Comparison of ENCODE assay signal across 1 cellular context in the genomic region with DNA sequence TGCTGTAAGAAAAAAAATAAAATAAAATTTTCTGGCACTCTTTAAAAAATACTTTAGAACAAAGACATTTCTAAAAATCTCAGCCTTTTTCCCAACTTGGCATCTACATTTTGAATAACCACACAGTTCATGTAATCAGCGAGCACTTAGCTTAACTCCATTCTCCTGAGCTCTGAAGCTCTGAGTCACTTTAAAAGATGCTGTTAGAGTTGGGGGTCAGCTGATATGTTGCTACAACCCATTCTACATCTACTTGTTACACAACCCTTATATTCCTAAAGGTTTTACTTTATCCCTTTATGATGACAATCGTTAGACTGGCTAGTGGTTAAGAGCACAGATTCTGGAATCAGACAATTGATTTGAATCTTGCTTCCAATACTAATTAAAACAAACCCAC.
TF ChIP-seq lines count a peak whose summit lies in the region.

No MANE protein-coding gene starts in this region.

TF ChIP-seq in SK-N-SH treated with all-trans-retinoic acid at 6 μM for 48 hours, 23 proteins besides CTCF, POLR2A, EP300 and RAD21:
- TF ChIP-seq TOX (CRISPR knock-in tag; IDR thresholded peaks at IDR 0.05; ENCODE audit: borderline replicate concordance): no peak
- TF ChIP-seq RARB (CRISPR knock-in tag; IDR thresholded peaks at IDR 0.05): no peak
- TF ChIP-seq, protein P1, sequence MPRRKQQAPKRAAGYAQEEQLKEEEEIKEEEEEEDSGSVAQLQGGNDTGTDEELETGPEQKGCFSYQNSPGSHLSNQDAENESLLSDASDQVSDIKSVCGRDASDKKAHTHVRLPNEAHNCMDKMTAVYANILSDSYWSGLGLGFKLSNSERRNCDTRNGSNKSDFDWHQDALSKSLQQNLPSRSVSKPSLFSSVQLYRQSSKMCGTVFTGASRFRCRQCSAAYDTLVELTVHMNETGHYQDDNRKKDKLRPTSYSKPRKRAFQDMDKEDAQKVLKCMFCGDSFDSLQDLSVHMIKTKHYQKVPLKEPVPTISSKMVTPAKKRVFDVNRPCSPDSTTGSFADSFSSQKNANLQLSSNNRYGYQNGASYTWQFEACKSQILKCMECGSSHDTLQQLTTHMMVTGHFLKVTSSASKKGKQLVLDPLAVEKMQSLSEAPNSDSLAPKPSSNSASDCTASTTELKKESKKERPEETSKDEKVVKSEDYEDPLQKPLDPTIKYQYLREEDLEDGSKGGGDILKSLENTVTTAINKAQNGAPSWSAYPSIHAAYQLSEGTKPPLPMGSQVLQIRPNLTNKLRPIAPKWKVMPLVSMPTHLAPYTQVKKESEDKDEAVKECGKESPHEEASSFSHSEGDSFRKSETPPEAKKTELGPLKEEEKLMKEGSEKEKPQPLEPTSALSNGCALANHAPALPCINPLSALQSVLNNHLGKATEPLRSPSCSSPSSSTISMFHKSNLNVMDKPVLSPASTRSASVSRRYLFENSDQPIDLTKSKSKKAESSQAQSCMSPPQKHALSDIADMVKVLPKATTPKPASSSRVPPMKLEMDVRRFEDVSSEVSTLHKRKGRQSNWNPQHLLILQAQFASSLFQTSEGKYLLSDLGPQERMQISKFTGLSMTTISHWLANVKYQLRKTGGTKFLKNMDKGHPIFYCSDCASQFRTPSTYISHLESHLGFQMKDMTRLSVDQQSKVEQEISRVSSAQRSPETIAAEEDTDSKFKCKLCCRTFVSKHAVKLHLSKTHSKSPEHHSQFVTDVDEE (CRISPR knock-in tag; IDR thresholded peaks at IDR 0.05): no peak
- TF ChIP-seq ZNF8 (CRISPR knock-in tag; IDR thresholded peaks at IDR 0.05): no peak
- TF ChIP-seq ZFP30 (CRISPR knock-in tag; IDR thresholded peaks at IDR 0.05): no peak
- no peak for TF ChIP-seq ESRRG (CRISPR knock-in tag; IDR thresholded peaks at IDR 0.05)
- TF ChIP-seq GLIS3 (CRISPR knock-in tag; IDR thresholded peaks at IDR 0.05): no peak
- no peak for TF ChIP-seq SNAI2 (CRISPR knock-in tag; IDR thresholded peaks at IDR 0.05)
- TF ChIP-seq ISL1 (CRISPR knock-in tag; IDR thresholded peaks at IDR 0.05): no peak
- TF ChIP-seq ZNF565 (CRISPR knock-in tag; conservative IDR thresholded peaks at IDR 0.05; ENCODE audit: low read depth): no peak
- TF ChIP-seq, protein P2, sequence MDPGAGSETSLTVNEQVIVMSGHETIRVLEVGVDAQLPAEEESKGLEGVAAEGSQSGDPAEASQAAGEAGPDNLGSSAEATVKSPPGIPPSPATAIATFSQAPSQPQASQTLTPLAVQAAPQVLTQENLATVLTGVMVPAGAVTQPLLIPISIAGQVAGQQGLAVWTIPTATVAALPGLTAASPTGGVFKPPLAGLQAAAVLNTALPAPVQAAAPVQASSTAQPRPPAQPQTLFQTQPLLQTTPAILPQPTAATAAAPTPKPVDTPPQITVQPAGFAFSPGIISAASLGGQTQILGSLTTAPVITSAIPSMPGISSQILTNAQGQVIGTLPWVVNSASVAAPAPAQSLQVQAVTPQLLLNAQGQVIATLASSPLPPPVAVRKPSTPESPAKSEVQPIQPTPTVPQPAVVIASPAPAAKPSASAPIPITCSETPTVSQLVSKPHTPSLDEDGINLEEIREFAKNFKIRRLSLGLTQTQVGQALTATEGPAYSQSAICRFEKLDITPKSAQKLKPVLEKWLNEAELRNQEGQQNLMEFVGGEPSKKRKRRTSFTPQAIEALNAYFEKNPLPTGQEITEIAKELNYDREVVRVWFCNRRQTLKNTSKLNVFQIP (CRISPR knock-in tag; IDR thresholded peaks at IDR 0.05; ENCODE audit: borderline replicate concordance, low read depth): no peak
- no peak for TF ChIP-seq PPARA (CRISPR knock-in tag; IDR thresholded peaks at IDR 0.05; ENCODE audit: borderline replicate concordance)
- no peak for TF ChIP-seq ZC3H10 (CRISPR knock-in tag; IDR thresholded peaks at IDR 0.05)
- no peak for TF ChIP-seq OSR1 (CRISPR knock-in tag; IDR thresholded peaks at IDR 0.05)
- TF ChIP-seq, protein P3, sequence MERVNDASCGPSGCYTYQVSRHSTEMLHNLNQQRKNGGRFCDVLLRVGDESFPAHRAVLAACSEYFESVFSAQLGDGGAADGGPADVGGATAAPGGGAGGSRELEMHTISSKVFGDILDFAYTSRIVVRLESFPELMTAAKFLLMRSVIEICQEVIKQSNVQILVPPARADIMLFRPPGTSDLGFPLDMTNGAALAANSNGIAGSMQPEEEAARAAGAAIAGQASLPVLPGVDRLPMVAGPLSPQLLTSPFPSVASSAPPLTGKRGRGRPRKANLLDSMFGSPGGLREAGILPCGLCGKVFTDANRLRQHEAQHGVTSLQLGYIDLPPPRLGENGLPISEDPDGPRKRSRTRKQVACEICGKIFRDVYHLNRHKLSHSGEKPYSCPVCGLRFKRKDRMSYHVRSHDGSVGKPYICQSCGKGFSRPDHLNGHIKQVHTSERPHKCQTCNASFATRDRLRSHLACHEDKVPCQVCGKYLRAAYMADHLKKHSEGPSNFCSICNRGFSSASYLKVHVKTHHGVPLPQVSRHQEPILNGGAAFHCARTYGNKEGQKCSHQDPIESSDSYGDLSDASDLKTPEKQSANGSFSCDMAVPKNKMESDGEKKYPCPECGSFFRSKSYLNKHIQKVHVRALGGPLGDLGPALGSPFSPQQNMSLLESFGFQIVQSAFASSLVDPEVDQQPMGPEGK (CRISPR knock-in tag; IDR thresholded peaks at IDR 0.05; ENCODE audit: borderline replicate concordance): no peak
- no peak for TF ChIP-seq CSDC2 (CRISPR knock-in tag; IDR thresholded peaks at IDR 0.05)
- TF ChIP-seq, protein P4, sequence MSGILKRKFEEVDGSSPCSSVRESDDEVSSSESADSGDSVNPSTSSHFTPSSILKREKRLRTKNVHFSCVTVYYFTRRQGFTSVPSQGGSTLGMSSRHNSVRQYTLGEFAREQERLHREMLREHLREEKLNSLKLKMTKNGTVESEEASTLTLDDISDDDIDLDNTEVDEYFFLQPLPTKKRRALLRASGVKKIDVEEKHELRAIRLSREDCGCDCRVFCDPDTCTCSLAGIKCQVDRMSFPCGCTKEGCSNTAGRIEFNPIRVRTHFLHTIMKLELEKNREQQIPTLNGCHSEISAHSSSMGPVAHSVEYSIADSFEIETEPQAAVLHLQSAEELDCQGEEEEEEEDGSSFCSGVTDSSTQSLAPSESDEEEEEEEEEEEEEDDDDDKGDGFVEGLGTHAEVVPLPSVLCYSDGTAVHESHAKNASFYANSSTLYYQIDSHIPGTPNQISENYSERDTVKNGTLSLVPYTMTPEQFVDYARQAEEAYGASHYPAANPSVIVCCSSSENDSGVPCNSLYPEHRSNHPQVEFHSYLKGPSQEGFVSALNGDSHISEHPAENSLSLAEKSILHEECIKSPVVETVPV (CRISPR knock-in tag; IDR thresholded peaks at IDR 0.05): no peak
- no peak for TF ChIP-seq TCF4 (CRISPR knock-in tag; IDR thresholded peaks at IDR 0.05; ENCODE audit: borderline replicate concordance)
- no peak for TF ChIP-seq ZNF70 (CRISPR knock-in tag; IDR thresholded peaks at IDR 0.05)
- no peak for TF ChIP-seq BACH2 (CRISPR knock-in tag; IDR thresholded peaks at IDR 0.05; ENCODE audit: borderline replicate concordance)
TF ChIP-seq in SK-N-SH treated with all-trans-retinoic acid at 6 μM for 48 hours: peak in this region for 0.
